ENCODE assay signal across 15 cellular contexts in the genomic region with DNA sequence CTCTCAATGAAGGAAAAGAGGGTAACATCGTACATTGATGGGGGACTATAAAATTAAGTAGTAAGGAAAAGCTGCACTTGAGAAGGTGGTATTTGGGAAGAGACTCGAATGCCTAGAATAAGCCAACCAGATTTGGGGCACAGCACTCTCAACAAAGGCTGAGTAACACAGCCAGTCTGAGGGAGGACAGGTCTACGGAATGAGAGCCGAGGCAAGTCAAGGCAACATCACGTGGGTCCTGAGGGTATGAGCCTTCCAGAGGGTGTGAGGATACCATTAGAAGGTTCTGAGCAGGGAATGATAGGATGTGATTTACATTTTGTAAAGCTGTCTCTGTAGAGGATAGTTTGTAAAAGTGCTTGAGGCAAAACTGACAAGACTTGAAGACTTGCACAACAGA.
DNase-seq lines count a peak whose midpoint lies in the region; ATAC-seq and TF ChIP-seq lines count a peak whose summit lies in the region.
"Had no signal": no experiment of that assay in that cellular context is flagged by ENCODE, and none has a peak within 500 bp of the region (broad histone marks: within the 10 kb centered on the region; RNA-seq: fewer than 3 reads in every experiment).

No MANE protein-coding gene starts in this region.

- no peak overlapping the region for H2BK12ac ChIP-seq in trophoblast cell (ENCODE audit: low read length)

- H3K4me1 Mint-ChIP-seq in activated CD4-positive, alpha-beta T cell treated with anti-CD3 and anti-CD28 coated beads for 36 hours = peaks cover 63% of the 10 kb centered on the region
- H3K4me1 Mint-ChIP-seq in Caco-2 (ENCODE audit: low read depth, unreplicated experiment) = peaks cover 37% of the 10 kb centered on the region
- peaks cover 14% of the 10 kb centered on the region for H3K4me1 Mint-ChIP-seq in type B pancreatic cell (ENCODE audit: unreplicated experiment)

- no peak overlapping the region for H3K14ac ChIP-seq in trophoblast cell (ENCODE audit: low read length)

- H3K27me3 Mint-ChIP-seq in activated CD4-positive, alpha-beta T cell treated with anti-CD3 and anti-CD28 coated beads for 36 hours = no peaks in the 10 kb centered on the region
- H3K27me3 Mint-ChIP-seq in Caco-2 (ENCODE audit: insufficient read depth, unreplicated experiment) (no peaks in the 10 kb centered on the region), type B pancreatic cell (no peaks in the 10 kb centered on the region)

- H3K27ac ChIP-seq in trophoblast cell (ENCODE audit: low read depth, low read length) = no peak overlapping the region
- H3K27ac ChIP-seq: 22Rv1, BLaER1, HL-60 had no signal

- H4K91ac ChIP-seq in trophoblast cell (ENCODE audit: low read depth, low read length) = no peak overlapping the region

- H2BK120ac ChIP-seq in trophoblast cell (ENCODE audit: insufficient read depth, low read length, poor library complexity) = no peak overlapping the region

- H4K12ac ChIP-seq in trophoblast cell (ENCODE audit: low read depth, low read length) = no peak overlapping the region

- peaks cover 21% of the 10 kb centered on the region for H3K9me3 Mint-ChIP-seq in activated CD4-positive, alpha-beta T cell treated with anti-CD3 and anti-CD28 coated beads for 36 hours (ENCODE audit: low read depth)
- peaks cover 16% of the 10 kb centered on the region for H3K9me3 Mint-ChIP-seq in Caco-2 (ENCODE audit: unreplicated experiment)
- H3K9me3 Mint-ChIP-seq in type B pancreatic cell = peaks cover 5% of the 10 kb centered on the region

- H3K79me1 ChIP-seq in trophoblast cell (ENCODE audit: low read length) = peaks cover 2% of the 10 kb centered on the region

- ATAC-seq in activated CD4-positive, alpha-beta T cell treated with anti-CD3 and anti-CD28 coated beads for 36 hours = no peak
- ATAC-seq in omental fat pad (ENCODE audit: low FRiP score) (no peak), HG03097 (IDR thresholded peaks at IDR 0.05; ENCODE audit: low FRiP score, unreplicated experiment) (no peak)

- H3K9ac ChIP-seq in trophoblast cell (ENCODE audit: low read length) = no peak overlapping the region
- H3K9ac ChIP-seq: BLaER1 had no signal

- H3K18ac ChIP-seq in trophoblast cell (ENCODE audit: low read length) = peak overlapping the region; percentile 41

- H3K27ac Mint-ChIP-seq in activated CD4-positive, alpha-beta T cell treated with anti-CD3 and anti-CD28 coated beads for 36 hours = peak overlapping the region; percentile 23
- H3K27ac Mint-ChIP-seq in Caco-2 (ENCODE audit: unreplicated experiment) = peak overlapping the region; percentile 24
- H3K27ac Mint-ChIP-seq in type B pancreatic cell = peak overlapping the region; percentile 29
- H3K27ac Mint-ChIP-seq: HFFc6 had no signal

- POLR2A ChIA-PET in activated CD4-positive, alpha-beta T cell treated with anti-CD3 and anti-CD28 coated beads for 36 hours (lab: Charles Lee) = no interaction called here
- POLR2A ChIA-PET in Caco-2 (lab: Charles Lee) = no interaction called here

- intact Hi-C loops in activated CD4-positive, alpha-beta T cell treated with anti-CD3 and anti-CD28 coated beads for 36 hours (cut with DNase I, micrococcal nuclease) = no loop called here
- intact Hi-C loops in Caco-2 (cut with micrococcal nuclease; ENCODE audit: unreplicated experiment) = no loop called here

- no CpG with 5 or more reads among the region's 5 CpGs for WGBS in trophoblast cell (ENCODE audit: extremely low coverage, insufficient coverage, insufficient read length)

- H3K79me2 ChIP-seq in trophoblast cell (ENCODE audit: control insufficient read depth, insufficient read depth, low read length, poor library complexity) = peaks cover 1% of the 10 kb centered on the region

- H3K27me3 ChIP-seq in Caco-2 (replicated peaks; ENCODE audit: control insufficient read depth, insufficient read depth, low read length) (no peaks in the 10 kb centered on the region), trophoblast cell (ENCODE audit: insufficient read depth, low read length) (no peaks in the 10 kb centered on the region)
- H3K27me3 ChIP-seq: BLaER1 had no signal

- H3K36me3 ChIP-seq in Caco-2 (ENCODE audit: control insufficient read depth, insufficient read depth, low read length) (no peaks in the 10 kb centered on the region; the same call in 1 of the 2 replicates), trophoblast cell (ENCODE audit: control insufficient read depth in 1 of 2, insufficient read depth in 2 of 2, low read length in 2 of 2) (peaks cover 0 to 2% of the 10 kb centered on the region in 2 experiments)

- peak overlapping the region; percentile 39 for H2BK5ac ChIP-seq in trophoblast cell (ENCODE audit: low read depth, low read length, poor library complexity)

- DNase-seq in activated CD4-positive, alpha-beta T cell treated with anti-CD3 and anti-CD28 coated beads for 36 hours = no peak
- no peak for DNase-seq in activated CD4-positive, alpha-beta T cell treated with anti-CD3 and anti-CD28 coated beads for 4 hours
- DNase-seq in Caco-2 (no peak), trophoblast cell (no peak), type B pancreatic cell (ENCODE audit: extremely low spot score, unreplicated experiment) (no peak), omental fat pad (ENCODE audit: low spot score) (no peak)
- DNase-seq: AML-193, Calu3, DMS 273 treated with DMSO at 0.1 percent for 48 hours, HCEC 1CT, HFFc6 had no signal

- H3K9me3 ChIP-seq in Caco-2 (no peaks in the 10 kb centered on the region), trophoblast cell (ENCODE audit: insufficient read depth, low read depth, low read length) (no peaks in the 10 kb centered on the region)

- no peak overlapping the region for H3K4me2 ChIP-seq in trophoblast cell (ENCODE audit: low read length)
- H3K4me2 ChIP-seq: BLaER1 had no signal

- H4K8ac ChIP-seq in trophoblast cell (ENCODE audit: low read depth, low read length) = no peak overlapping the region

- TF ChIP-seq CTCF in Caco-2 (IDR thresholded peaks at IDR 0.05; ENCODE audit: insufficient read depth in 1 of 2, low read depth in 1 of 2, low read length in 1 of 2, severe bottlenecking in 1 of 2, unreplicated experiment in 1 of 2) (no peak), type B pancreatic cell (conservative IDR thresholded peaks at IDR 0.05) (no peak), omental fat pad (IDR thresholded peaks at IDR 0.05) (no peak)

- CTCF ChIA-PET in activated CD4-positive, alpha-beta T cell treated with anti-CD3 and anti-CD28 coated beads for 36 hours (lab: Charles Lee) = interaction anchor here (2.7 kb wide), 1 partner anchor 16 kb away, joined by 6 read pairs; no protein-coding TSS in a partner anchor
- CTCF ChIA-PET in Caco-2 (lab: Charles Lee) = no interaction called here

- H3K4me3 ChIP-seq in Caco-2 (ENCODE audit: low read depth, low read length) (no peak overlapping the region), trophoblast cell (ENCODE audit: low read depth, low read length) (no peak overlapping the region)
- H3K4me3 ChIP-seq: BLaER1 had no signal

- no peak overlapping the region for H3K4ac ChIP-seq in trophoblast cell (ENCODE audit: low read depth, low read length)

- H3K4me1 ChIP-seq in Caco-2 (peaks cover 18% of the 10 kb centered on the region), trophoblast cell (ENCODE audit: control insufficient read depth in 1 of 2, insufficient read depth in 2 of 2, low read length in 2 of 2) (peaks cover 2 to 5% of the 10 kb centered on the region in 2 experiments)
- H3K4me1 ChIP-seq: BLaER1 had no signal

- H3K36me3 Mint-ChIP-seq in activated CD4-positive, alpha-beta T cell treated with anti-CD3 and anti-CD28 coated beads for 36 hours (ENCODE audit: low read depth) = peaks cover 81% of the 10 kb centered on the region
- H3K36me3 Mint-ChIP-seq in Caco-2 (ENCODE audit: insufficient read depth, unreplicated experiment) = peaks cover 99% of the 10 kb centered on the region
- H3K36me3 Mint-ChIP-seq in type B pancreatic cell = peaks cover 52% of the 10 kb centered on the region

- no peak overlapping the region for H2AK5ac ChIP-seq in trophoblast cell (ENCODE audit: low read length)

- no peak overlapping the region for H2AFZ ChIP-seq in trophoblast cell (ENCODE audit: insufficient read depth, low read length, poor library complexity)

- H3K4me3 Mint-ChIP-seq in activated CD4-positive, alpha-beta T cell treated with anti-CD3 and anti-CD28 coated beads for 36 hours = no peak overlapping the region
- H3K4me3 Mint-ChIP-seq in Caco-2 (ENCODE audit: unreplicated experiment) (no peak overlapping the region), type B pancreatic cell (no peak overlapping the region)
- H3K4me3 Mint-ChIP-seq: HFFc6 had no signal

- BruUV-seq in Caco-2 (replicated peaks; lab: Mats Ljungman, UMichigan) = no TSS peak

- no peak overlapping the region for H3K23ac ChIP-seq in trophoblast cell (ENCODE audit: low read length)
